Comparison of ENCODE assay signal across 9 cellular contexts in genomic region chr10:119654540-119654939, GRCh38. TPM values are rescaled to one million over a fixed set of nuclear protein-coding genes. Genes with fewer than 3 reads are reported as not detected.
DNase-seq lines count a peak whose midpoint lies in the region; ATAC-seq, FAIRE-seq and TF ChIP-seq lines count a peak whose summit lies in the region.
"Had no signal": no experiment of that assay in that cellular context is flagged by ENCODE, and none has a peak within 500 bp of the region (broad histone marks: within the 10 kb centered on the region; RNA-seq: fewer than 3 reads in every experiment).

No MANE protein-coding gene starts in this region.

- no peak overlapping the region for H2BK15ac ChIP-seq in mesenchymal stem cell (ENCODE audit: low read depth, poor library complexity, severe bottlenecking)

- intact Hi-C loops in natural killer cell (cut with micrococcal nuclease): loop anchor here (5.0 kb wide), 1 partner anchor 73 kb away; the partner anchor contains the start of gene INPP5F
- intact Hi-C loops in aorta (cut with DNase I): loop anchor here (5.0 to 10.0 kb wide), 2 partner anchors 50 to 57 kb away; partner anchors contain the start of gene TIAL1 (in 1 of the 2)

- H3K9me3 ChIP-seq in astrocyte (ENCODE audit: insufficient read depth, low read depth, low read length): no peaks in the 10 kb centered on the region
- H3K9me3 ChIP-seq in mesenchymal stem cell (ENCODE audit: control insufficient read depth, low read length): no peaks in the 10 kb centered on the region
- H3K9me3 ChIP-seq in aorta (ENCODE audit: control insufficient read depth, low read length): no peaks in the 10 kb centered on the region

- no peak overlapping the region for H2BK5ac ChIP-seq in mesenchymal stem cell (ENCODE audit: low read depth, low read length, poor library complexity, severe bottlenecking)

- H3K9ac ChIP-seq in astrocyte (ENCODE audit: low read length) (peak overlapping the region; percentile 57), mesenchymal stem cell (ENCODE audit: low read length) (peak overlapping the region; percentile 94)

- H3K4me3 Mint-ChIP-seq in natural killer cell (peak overlapping the region; percentile 21), astrocyte (ENCODE audit: unreplicated experiment) (no peak overlapping the region)
- no peak overlapping the region for H3K4me3 Mint-ChIP-seq in natural killer cell treated with Interleukin-12 subunit alpha and Interleukin-12 subunit beta and Interleukin-15 and Interleukin-18, amount 100 ng/mL, for 72 hours

- H4K20me1 ChIP-seq in astrocyte (ENCODE audit: insufficient read depth, low read length): peaks cover 75% of the 10 kb centered on the region

- H2AFZ ChIP-seq in astrocyte (ENCODE audit: low read depth, low read length) (no peak overlapping the region), mesenchymal stem cell (ENCODE audit: low read depth, low read length) (no peak overlapping the region)

- H3K36me3 Mint-ChIP-seq in natural killer cell (no peaks in the 10 kb centered on the region), astrocyte (ENCODE audit: low read depth, unreplicated experiment) (peaks cover 10% of the 10 kb centered on the region)
- no peaks in the 10 kb centered on the region for H3K36me3 Mint-ChIP-seq in natural killer cell treated with Interleukin-12 subunit alpha and Interleukin-12 subunit beta and Interleukin-15 and Interleukin-18, amount 100 ng/mL, for 72 hours

- H3K4me1 ChIP-seq in astrocyte (ENCODE audit: insufficient read depth, low read length) (peaks cover 64% of the 10 kb centered on the region), mesenchymal stem cell (ENCODE audit: control insufficient read depth, insufficient read depth, low read depth, low read length) (peaks cover 38% of the 10 kb centered on the region), aorta (ENCODE audit: control insufficient read depth in 1 of 2, insufficient read depth in 2 of 2, low read length in 2 of 2) (peaks cover 1 to 10% of the 10 kb centered on the region in 2 donors)

- H3K4me1 Mint-ChIP-seq in natural killer cell (peaks cover 23 to 27% of the 10 kb centered on the region in 2 donors), astrocyte (ENCODE audit: low read depth, unreplicated experiment) (peaks cover 56% of the 10 kb centered on the region)
- peaks cover 28 to 32% of the 10 kb centered on the region in 2 donors for H3K4me1 Mint-ChIP-seq in natural killer cell treated with Interleukin-12 subunit alpha and Interleukin-12 subunit beta and Interleukin-15 and Interleukin-18, amount 100 ng/mL, for 72 hours (ENCODE audit: low read depth in 2 of 2)

- peak overlapping the region in 1 of 2 experiments; percentile 22 for H3K4ac ChIP-seq in mesenchymal stem cell (ENCODE audit: low read depth in 1 of 2, low read length in 2 of 2)

- no peaks in the 10 kb centered on the region for H3K27me3 Mint-ChIP-seq in natural killer cell (ENCODE audit: low read depth in 2 of 2)
- H3K27me3 Mint-ChIP-seq in natural killer cell treated with Interleukin-12 subunit alpha and Interleukin-12 subunit beta and Interleukin-15 and Interleukin-18, amount 100 ng/mL, for 72 hours: peaks cover 1 to 3% of the 10 kb centered on the region in 2 donors
- no peaks in the 10 kb centered on the region for H3K27me3 Mint-ChIP-seq in astrocyte (ENCODE audit: low read depth, unreplicated experiment)

- H3K79me1 ChIP-seq in mesenchymal stem cell (replicated peaks; ENCODE audit: low read length, poor library complexity, severe bottlenecking): no peaks in the 10 kb centered on the region

- H3K27ac Mint-ChIP-seq in natural killer cell (no peak overlapping the region), astrocyte (ENCODE audit: unreplicated experiment) (no peak overlapping the region)
- H3K27ac Mint-ChIP-seq in natural killer cell treated with Interleukin-12 subunit alpha and Interleukin-12 subunit beta and Interleukin-15 and Interleukin-18, amount 100 ng/mL, for 72 hours: no peak overlapping the region

- no peaks in the 10 kb centered on the region for H3K9me3 Mint-ChIP-seq in natural killer cell
- H3K9me3 Mint-ChIP-seq in natural killer cell treated with Interleukin-12 subunit alpha and Interleukin-12 subunit beta and Interleukin-15 and Interleukin-18, amount 100 ng/mL, for 72 hours: no peaks in the 10 kb centered on the region
- no peaks in the 10 kb centered on the region for H3K9me3 Mint-ChIP-seq in astrocyte (ENCODE audit: unreplicated experiment)

- H3K23ac ChIP-seq in mesenchymal stem cell (ENCODE audit: low read length in 2 of 2): no peak overlapping the region

- H4K91ac ChIP-seq in mesenchymal stem cell (ENCODE audit: low read length): peak overlapping the region; percentile 81

- ATAC-seq in natural killer cell (no peak), aorta (ENCODE audit: low FRiP score) (no peak), GM21786 (IDR thresholded peaks at IDR 0.05; ENCODE audit: unreplicated experiment) (no peak)
- ATAC-seq in natural killer cell treated with Interleukin-12 subunit alpha and Interleukin-12 subunit beta and Interleukin-15 and Interleukin-18, amount 100 ng/mL, for 72 hours: no peak

- peak overlapping the region; percentile 82 for H3K4me2 ChIP-seq in astrocyte (ENCODE audit: low read length)
- H3K4me2 ChIP-seq in mesenchymal stem cell (ENCODE audit: low read length, poor library complexity, severe bottlenecking): peak overlapping the region; percentile 73

- peak overlapping the region in 1 of 2 experiments; percentile 47 for H2BK12ac ChIP-seq in mesenchymal stem cell (ENCODE audit: low read length in 2 of 2)

- peak overlapping the region; percentile 82 for H4K8ac ChIP-seq in mesenchymal stem cell (ENCODE audit: low read length)

- no peak overlapping the region for H2BK120ac ChIP-seq in mesenchymal stem cell (ENCODE audit: low read depth, low read length)

- H2AK5ac ChIP-seq in mesenchymal stem cell (ENCODE audit: low read length, severe bottlenecking): no peak overlapping the region

- peak overlapping the region; percentile 91 for H3K4me3 ChIP-seq in astrocyte (ENCODE audit: insufficient read depth, low read depth, low read length)
- peak overlapping the region in 1 of 2 experiments; percentile 83 for H3K4me3 ChIP-seq in mesenchymal stem cell (ENCODE audit: insufficient read depth in 1 of 2, low read depth in 1 of 2, low read length in 2 of 2)
- no peak overlapping the region for H3K4me3 ChIP-seq in aorta (ENCODE audit: low read length in 2 of 2)

- no peak for FAIRE-seq in astrocyte (lab: Jason Lieb, UNC)

- H3K14ac ChIP-seq in mesenchymal stem cell (ENCODE audit: low read length in 2 of 2): no peak overlapping the region

- WGBS in mesenchymal stem cell: 45% methylated on average over 6 of the region's 6 CpGs
- 42% methylated on average over 6 of the region's 6 CpGs for WGBS in aorta, 2 donors

- H3K27me3 ChIP-seq in astrocyte (ENCODE audit: insufficient read depth, low read length) (no peaks in the 10 kb centered on the region), mesenchymal stem cell (ENCODE audit: control insufficient read depth in 1 of 2, insufficient read depth in 1 of 2, low read length in 2 of 2) (no peaks in the 10 kb centered on the region), aorta (ENCODE audit: control insufficient read depth in 1 of 2, insufficient read depth in 2 of 2, low read length in 1 of 2) (no peaks in the 10 kb centered on the region)

- H3K18ac ChIP-seq in mesenchymal stem cell (ENCODE audit: low read depth in 1 of 2, low read length in 2 of 2): peak overlapping the region; percentile 3 to 71

- peaks cover 83% of the 10 kb centered on the region for H3K79me2 ChIP-seq in astrocyte (ENCODE audit: insufficient read depth, low read length)

- no peak for DNase-seq in natural killer cell
- no peak for DNase-seq in natural killer cell treated with Interleukin-12 subunit alpha and Interleukin-12 subunit beta and Interleukin-15 and Interleukin-18, amount 100 ng/mL, for 72 hours (ENCODE audit: low spot score)
- DNase-seq in astrocyte (ENCODE audit: low read depth): no peak
- DNase-seq in mesenchymal stem cell: no peak
- DNase-seq in aorta: peak; percentile 67 to 77
- no peak for DNase-seq in HUDEP-2 (lab: John Stamatoyannopoulos, UW; ENCODE audit: unreplicated experiment in 76 of 76)
- DNase-seq in NCI-H1930 (lab: John Stamatoyannopoulos, UW): no peak
- DNase-seq: activated effector memory CD4-positive, alpha-beta T cell treated with Interleukin-2 at 50 U/mL for 16 hours had no signal

- H3K27ac ChIP-seq in astrocyte (ENCODE audit: low read depth, low read length) (peak overlapping the region; percentile 74), mesenchymal stem cell (ENCODE audit: low read length, poor library complexity, severe bottlenecking) (peak overlapping the region; percentile 50), aorta (ENCODE audit: low read depth in 1 of 2, low read length in 2 of 2) (peak overlapping the region in 1 of 2 donors; percentile 84)

- TF ChIP-seq CTCF in natural killer cell (IDR thresholded peaks at IDR 0.05): no peak
- TF ChIP-seq CTCF in astrocyte (IDR thresholded peaks at IDR 0.05; ENCODE audit: insufficient read depth, low read depth, low read length): no peak

- peaks cover 3% of the 10 kb centered on the region for H3K36me3 ChIP-seq in astrocyte (ENCODE audit: insufficient read depth, low read length)
- H3K36me3 ChIP-seq in mesenchymal stem cell (ENCODE audit: control insufficient read depth in 1 of 2, insufficient read depth in 2 of 2, low read depth in 1 of 2, low read length in 2 of 2): peaks cover 5 to 21% of the 10 kb centered on the region in 2 experiments
- no peaks in the 10 kb centered on the region for H3K36me3 ChIP-seq in aorta (ENCODE audit: control insufficient read depth in 1 of 2, insufficient read depth in 2 of 2, low read length in 1 of 2)

RNA-seq across cellular contexts. Expression of gene BAG3, which starts 3.4 kb away (rescaled TPM):
- total RNA-seq in natural killer cell: 1 to 10 TPM; 7.6 to 9.7 (median 8.3) TPM
- 10 to 100 TPM; 10.5 to 12.7 TPM for total RNA-seq in natural killer cell treated with Interleukin-12 subunit alpha and Interleukin-12 subunit beta and Interleukin-15 and Interleukin-18, amount 100 ng/mL, for 72 hours
- 68.4 and 71.6 TPM in 2 replicates for total RNA-seq in astrocyte
- 66.0 TPM for polyA plus RNA-seq in mesenchymal stem cell (2013, experiment 1 of 2)
- polyA plus RNA-seq in mesenchymal stem cell (2013, experiment 2 of 2): 65.0 TPM
- total RNA-seq in aorta: 10 to 100 TPM; 65.8 to 85.1 TPM
- polyA plus RNA-seq in aorta: 10 to 100 TPM; 16.3 to 26.5 TPM

RNA-seq across cellular contexts. Expression of gene TIAL1, which starts 57.8 kb away (rescaled TPM):
- total RNA-seq in natural killer cell: 100 to 1,000 TPM; 195 to 227 (median 213) TPM
- total RNA-seq in natural killer cell treated with Interleukin-12 subunit alpha and Interleukin-12 subunit beta and Interleukin-15 and Interleukin-18, amount 100 ng/mL, for 72 hours: 100 to 1,000 TPM; 138 to 152 TPM
- total RNA-seq in astrocyte: 155 and 161 TPM in 2 replicates
- 78.9 TPM for polyA plus RNA-seq in mesenchymal stem cell (2013, experiment 1 of 2)
- polyA plus RNA-seq in mesenchymal stem cell (2013, experiment 2 of 2): 81.0 TPM
- total RNA-seq in aorta: 100 to 1,000 TPM in 1 of 2 donors, 10 to 100 TPM in 1; 91.4 to 123 TPM
- polyA plus RNA-seq in aorta: 10 to 100 TPM; 29.2 to 74.6 TPM

Comparison
In these comparisons a context has a peak if more than half of its experiments do, and no peak if none do; other contexts are left out.
1. DNase-seq: peak in aorta (2 of 2); none in natural killer cell (single experiment), natural killer cell treated with Interleukin-12 subunit alpha and Interleukin-12 subunit beta and Interleukin-15 and Interleukin-18, amount 100 ng/mL, for 72 hours (single experiment), astrocyte (single experiment), mesenchymal stem cell (single experiment), HUDEP-2 (0 of 76) and NCI-H1930 (0 of 2).